In genomic region chr10:99779335-99779734, GRCh38 we compare ENCODE assay signal across 8 cellular contexts. TPM values are rescaled to one million over a fixed set of nuclear protein-coding genes. Genes with fewer than 3 reads are reported as not detected.
DNase-seq lines count a peak whose midpoint lies in the region; ATAC-seq and TF ChIP-seq lines count a peak whose summit lies in the region.
"Had no signal": no experiment of that assay in that cellular context is flagged by ENCODE, and none has a peak within 500 bp of the region (broad histone marks: within the 10 kb centered on the region; RNA-seq: fewer than 3 reads in every experiment).

No MANE protein-coding gene starts in this region.

- 36 to 57% (median 45%) methylated on average over 3 to 4 of the region's 4 CpGs for WGBS in stomach, 5 donors

- TF ChIP-seq CTCF in stomach (IDR thresholded peaks at IDR 0.05), result no peak

- intact Hi-C loops in stomach (cut with DNase I; ENCODE audit: low total_unique reads), result no loop called here

- no peak for TF ChIP-seq EP300 in stomach (IDR thresholded peaks at IDR 0.05)

- no peak for ATAC-seq in HG03095 (IDR thresholded peaks at IDR 0.05; ENCODE audit: unreplicated experiment)

- peaks cover 0 to 38% (median 10%) of the 10 kb centered on the region in 4 donors for H3K4me1 ChIP-seq in stomach

- no peaks in the 10 kb centered on the region for H3K36me3 ChIP-seq in stomach
- H3K36me3 ChIP-seq: HAP-1 had no signal

- no peaks in the 10 kb centered on the region for H3K9me3 ChIP-seq in stomach
- H3K9me3 ChIP-seq: HAP-1 had no signal

- peak overlapping the region in 4 of 5 donors; percentile 65 to 81 (median 76) for H3K27ac ChIP-seq in stomach

- TF ChIP-seq POLR2A in stomach (IDR thresholded peaks at IDR 0.05), result no peak

- no peaks in the 10 kb centered on the region for H3K27me3 ChIP-seq in stomach

- DNase-seq in HS-5 (ENCODE audit: low read depth) (peak; percentile 60), SKM-1 (lab: John Stamatoyannopoulos, UW; ENCODE audit: unreplicated experiment) (peak; percentile 86), glomerular visceral epithelial cell (ENCODE audit: extremely low spot score) (peak; percentile 73), stomach (no peak), mesenteric fat pad (ENCODE audit: low spot score) (no peak)
- DNase-seq in central memory CD4-positive, alpha-beta T cell, result no peak

- H3K4me3 ChIP-seq in stomach, result no peak overlapping the region
- H3K4me3 ChIP-seq: HAP-1 had no signal

RNA-seq across cellular contexts. Expression of gene ABCC2, which starts 3.1 kb away (rescaled TPM):
- total RNA-seq in stomach (1 to 10 TPM in 1 of 5 donors, under 1 TPM in 4; under 0.01 to 6.8 (median 0.58) TPM), mesenteric fat pad (2.8 TPM)
- 1 to 10 TPM in 1 of 3 donors, under 1 TPM in 2; 0.50 to 1.2 (median 0.93) TPM for polyA plus RNA-seq in stomach

RNA-seq across cellular contexts. Expression of gene CUTC, which starts 47.3 kb away (rescaled TPM):
- 10 to 100 TPM in 4 of 5 donors, 1 to 10 TPM in 1; 2.6 to 63.0 (median 45.2) TPM for total RNA-seq in stomach
- 10 to 100 TPM; 22.4 to 33.6 (median 28.0) TPM for polyA plus RNA-seq in stomach
- total RNA-seq in mesenteric fat pad, result 28.6 TPM

RNA-seq across cellular contexts. Expression of gene COX15, which starts 47.4 kb away (rescaled TPM):
- total RNA-seq in stomach (10 to 100 TPM in 4 of 5 donors, 1 to 10 TPM in 1; 9.3 to 34.3 (median 14.0) TPM), mesenteric fat pad (33.8 TPM)
- 10 to 100 TPM; 10.0 to 13.7 (median 12.4) TPM for polyA plus RNA-seq in stomach

Comparison
In these comparisons a context has a peak if more than half of its experiments do, and no peak if none do; other contexts are left out.
1. DNase-seq: peak in HS-5 (single experiment), SKM-1 (single experiment) and glomerular visceral epithelial cell (single experiment); none in stomach (single experiment), mesenteric fat pad (single experiment) and central memory CD4-positive, alpha-beta T cell (single experiment).